16 cellular contexts compared by ENCODE assay signal in genomic region chr9:5453004-5453403, GRCh38. TPM values are rescaled to one million over a fixed set of nuclear protein-coding genes. Genes with fewer than 3 reads are reported as not detected.
DNase-seq lines count a peak whose midpoint lies in the region; ATAC-seq, FAIRE-seq and TF ChIP-seq lines count a peak whose summit lies in the region.
"Had no signal": no experiment of that assay in that cellular context is flagged by ENCODE, and none has a peak within 500 bp of the region (broad histone marks: within the 10 kb centered on the region; RNA-seq: fewer than 3 reads in every experiment).

No MANE protein-coding gene starts in this region.

- no peak for DNase-seq in activated T-cell treated with anti-CD3 and anti-CD28 coated beads, Interleukin-2, amount 50 U/mL, for 24 hours
- DNase-seq in activated T-cell treated with anti-CD3 and anti-CD28 coated beads, Interleukin-2, amount 50 U/mL, for 1 hour, result no peak
- DNase-seq in GM18507 (ENCODE audit: extremely low spot score, insufficient read length, low read depth) (no peak), lower lobe of right lung (no peak), SJCRH30 (no peak), MG63 (no peak), cortex of kidney (lab: John Stamatoyannopoulos, UW) (no peak)
- DNase-seq in activated T-helper 2 cell treated with anti-CD3 and anti-CD28 coated beads, Interferon-gamma antibody, Interleukin-2, Interleukin-4, amounts not matched to agents 10 μg/mL and 5 μg/mL and 100 μg/mL, durations not matched to agents 14 hours and 24 hours and 36 hours (ENCODE audit: low spot score), result no peak
- DNase-seq: activated effector memory CD4-positive, alpha-beta T cell treated with anti-CD3 and anti-CD28 coated beads, Interleukin-2, amount 50 U/mL, for 16 hours; islet precursor cell; midbrain; NCI-H1092; NCI-H2171 treated with DMSO at 0.1 percent for 48 hours had no signal

- FAIRE-seq in GM18507 (lab: Jason Lieb, UNC), result peak; percentile 12
- FAIRE-seq: endometrium had no signal

- H3K27me3 ChIP-seq in lower lobe of right lung (ENCODE audit: low read depth), result no peaks in the 10 kb centered on the region
- no peaks in the 10 kb centered on the region for H3K27me3 ChIP-seq in SJCRH30
- no peaks in the 10 kb centered on the region for H3K27me3 ChIP-seq in MG63
- H3K27me3 ChIP-seq: gastroesophageal sphincter had no signal

- H3K27ac Mint-ChIP-seq in activated T-cell treated with anti-CD3 and anti-CD28 coated beads, Interleukin-2, amount 50 U/mL, for 24 hours, result peak overlapping the region; percentile 90
- peak overlapping the region; percentile 58 for H3K27ac Mint-ChIP-seq in activated T-helper 2 cell treated with anti-CD3 and anti-CD28 coated beads, Interferon-gamma antibody, Interleukin-2, Interleukin-4, amounts not matched to agents 10 μg/mL and 5 μg/mL and 100 μg/mL, durations not matched to agents 14 hours and 24 hours and 36 hours

- intact Hi-C loops in activated T-helper 2 cell treated with anti-CD3 and anti-CD28 coated beads, Interferon-gamma antibody, Interleukin-2, Interleukin-4, amounts not matched to agents 10 μg/mL and 5 μg/mL and 100 μg/mL, durations not matched to agents 14 hours and 24 hours and 36 hours (cut with micrococcal nuclease), result loop anchor here (10.0 kb wide), 4 partner anchors 312 to 1928 kb away; partner anchors contain the start of genes RFX3 and UHRF2
- intact Hi-C loops in lower lobe of right lung (cut with DNase I), result no loop called here

- H3K27ac ChIP-seq in lower lobe of right lung (no peak overlapping the region), SJCRH30 (no peak overlapping the region)
- H3K27ac ChIP-seq: gastroesophageal sphincter had no signal

- H3K4me1 Mint-ChIP-seq in activated T-cell treated with anti-CD3 and anti-CD28 coated beads, Interleukin-2, amount 50 U/mL, for 24 hours (ENCODE audit: low read depth), result peaks cover 80% of the 10 kb centered on the region
- H3K4me1 Mint-ChIP-seq in activated T-helper 2 cell treated with anti-CD3 and anti-CD28 coated beads, Interferon-gamma antibody, Interleukin-2, Interleukin-4, amounts not matched to agents 10 μg/mL and 5 μg/mL and 100 μg/mL, durations not matched to agents 14 hours and 24 hours and 36 hours (ENCODE audit: low read depth), result peaks cover 67% of the 10 kb centered on the region

- H3K27me3 Mint-ChIP-seq in activated T-cell treated with anti-CD3 and anti-CD28 coated beads, Interleukin-2, amount 50 U/mL, for 24 hours, result no peaks in the 10 kb centered on the region
- H3K27me3 Mint-ChIP-seq in activated T-helper 2 cell treated with anti-CD3 and anti-CD28 coated beads, Interferon-gamma antibody, Interleukin-2, Interleukin-4, amounts not matched to agents 10 μg/mL and 5 μg/mL and 100 μg/mL, durations not matched to agents 14 hours and 24 hours and 36 hours (ENCODE audit: low read depth), result no peaks in the 10 kb centered on the region

- TF ChIP-seq CTCF in lower lobe of right lung (IDR thresholded peaks at IDR 0.05), result no peak

- no peak for ATAC-seq in lower lobe of right lung
- ATAC-seq: activated CD4-positive, CD25-positive, alpha-beta regulatory T cell treated with anti-CD3 and anti-CD28 coated beads, Interleukin-2, amount 50 U/mL, for 24 hours; gastroesophageal sphincter had no signal

- H3K36me3 ChIP-seq in lower lobe of right lung (peaks cover 12% of the 10 kb centered on the region), SJCRH30 (no peaks in the 10 kb centered on the region), MG63 (no peaks in the 10 kb centered on the region)

- no peaks in the 10 kb centered on the region for H3K9me3 ChIP-seq in lower lobe of right lung
- H3K9me3 ChIP-seq in SJCRH30 (replicated peaks), result no peaks in the 10 kb centered on the region
- H3K9me3 ChIP-seq in MG63, result no peaks in the 10 kb centered on the region
- H3K9me3 ChIP-seq: gastroesophageal sphincter had no signal

- H3K4me3 ChIP-seq in lower lobe of right lung (peak overlapping the region; percentile 66), SJCRH30 (no peak overlapping the region), MG63 (no peak overlapping the region)
- H3K4me3 ChIP-seq: gastroesophageal sphincter had no signal

- peaks cover 72% of the 10 kb centered on the region for H3K36me3 Mint-ChIP-seq in activated T-cell treated with anti-CD3 and anti-CD28 coated beads, Interleukin-2, amount 50 U/mL, for 24 hours (ENCODE audit: low read depth)
- peaks cover 54% of the 10 kb centered on the region for H3K36me3 Mint-ChIP-seq in activated T-helper 2 cell treated with anti-CD3 and anti-CD28 coated beads, Interferon-gamma antibody, Interleukin-2, Interleukin-4, amounts not matched to agents 10 μg/mL and 5 μg/mL and 100 μg/mL, durations not matched to agents 14 hours and 24 hours and 36 hours (ENCODE audit: low read depth)

- H3K9me3 Mint-ChIP-seq in activated T-cell treated with anti-CD3 and anti-CD28 coated beads, Interleukin-2, amount 50 U/mL, for 24 hours, result peaks cover 5% of the 10 kb centered on the region
- H3K9me3 Mint-ChIP-seq in activated T-helper 2 cell treated with anti-CD3 and anti-CD28 coated beads, Interferon-gamma antibody, Interleukin-2, Interleukin-4, amounts not matched to agents 10 μg/mL and 5 μg/mL and 100 μg/mL, durations not matched to agents 14 hours and 24 hours and 36 hours, result no peaks in the 10 kb centered on the region

- H3K4me1 ChIP-seq in lower lobe of right lung (peaks cover 61% of the 10 kb centered on the region), SJCRH30 (no peaks in the 10 kb centered on the region)

- H3K4me3 Mint-ChIP-seq in activated T-cell treated with anti-CD3 and anti-CD28 coated beads, Interleukin-2, amount 50 U/mL, for 24 hours, result peak overlapping the region; percentile 96
- peak overlapping the region; percentile 79 for H3K4me3 Mint-ChIP-seq in activated T-helper 2 cell treated with anti-CD3 and anti-CD28 coated beads, Interferon-gamma antibody, Interleukin-2, Interleukin-4, amounts not matched to agents 10 μg/mL and 5 μg/mL and 100 μg/mL, durations not matched to agents 14 hours and 24 hours and 36 hours (ENCODE audit: low read depth)

RNA-seq across cellular contexts. Expression of gene CD274, which starts 2.7 kb away (rescaled TPM):
- total RNA-seq in activated T-helper 2 cell treated with anti-CD3 and anti-CD28 coated beads, Interferon-gamma antibody, Interleukin-2, Interleukin-4, amounts not matched to agents 10 μg/mL and 5 μg/mL and 100 μg/mL, durations not matched to agents 14 hours and 24 hours and 36 hours, result 36.7 and 40.5 TPM in 2 replicates
- total RNA-seq in lower lobe of right lung, result 16.5 TPM
- 0.49 and 1.8 TPM in 2 replicates for total RNA-seq in SJCRH30 (2014; rRNA removed; shearing (Covaris generic))
- 0.05 and 0.13 TPM in 2 replicates for total RNA-seq in MG63 (2014; rRNA removed; shearing (Covaris generic); ENCODE audit: low replicate concordance)

RNA-seq across cellular contexts. Expression of gene PLGRKT, which starts 15.3 kb away (rescaled TPM):
- 39.3 and 42.3 TPM in 2 replicates for total RNA-seq in activated T-helper 2 cell treated with anti-CD3 and anti-CD28 coated beads, Interferon-gamma antibody, Interleukin-2, Interleukin-4, amounts not matched to agents 10 μg/mL and 5 μg/mL and 100 μg/mL, durations not matched to agents 14 hours and 24 hours and 36 hours
- total RNA-seq in lower lobe of right lung, result 15.9 TPM
- 7.9 and 9.8 TPM in 2 replicates for total RNA-seq in SJCRH30 (2014; rRNA removed; shearing (Covaris generic))
- total RNA-seq in MG63 (2014; rRNA removed; shearing (Covaris generic); ENCODE audit: low replicate concordance), result 12.9 and 14.1 TPM in 2 replicates

RNA-seq across cellular contexts. Expression of gene PDCD1LG2, which starts 57.3 kb away (rescaled TPM):
- total RNA-seq in activated T-helper 2 cell treated with anti-CD3 and anti-CD28 coated beads, Interferon-gamma antibody, Interleukin-2, Interleukin-4, amounts not matched to agents 10 μg/mL and 5 μg/mL and 100 μg/mL, durations not matched to agents 14 hours and 24 hours and 36 hours, result 1.7 and 2.0 TPM in 2 replicates
- 9.0 TPM for total RNA-seq in lower lobe of right lung
- 0.59 and 0.73 TPM in 2 replicates for total RNA-seq in SJCRH30 (2014; rRNA removed; shearing (Covaris generic))
- total RNA-seq in MG63 (2014; rRNA removed; shearing (Covaris generic); ENCODE audit: low replicate concordance), result 0.82 and 1.1 TPM in 2 replicates
